8 cellular contexts compared by ENCODE assay signal in genomic region chr12:63844391-63845341, GRCh38. TPM values are rescaled to one million over a fixed set of nuclear protein-coding genes. Genes with fewer than 3 reads are reported as not detected.
DNase-seq lines count a peak whose midpoint lies in the region; ATAC-seq and TF ChIP-seq lines count a peak whose summit lies in the region.

TSS of gene SRGAP1 (plus strand) at chr12:63844700. CDS start at chr12:63844817, 117 bp downstream.

- H3K27me3 ChIP-seq in stomach, result peaks cover 0 to 3% (median 0%) of the 10 kb centered on the region in 3 donors

- H3K27ac ChIP-seq in stomach, result peak within 1 kb of the TSS; percentile 91 to 97 (median 93)

- TF ChIP-seq CTCF in GM20000 (IDR thresholded peaks at IDR 0.05; ENCODE audit: extremely low read depth, missing control alignments) (no peak), lower leg skin (IDR thresholded peaks at IDR 0.05) (no peak), stomach (IDR thresholded peaks at IDR 0.05) (no peak)

- H3K9me3 Mint-ChIP-seq in IgD-negative memory B cell, result no peaks in the 10 kb centered on the region
- H3K9me3 Mint-ChIP-seq in effector memory CD8-positive, alpha-beta T cell, result no peaks in the 10 kb centered on the region

- H3K4me3 Mint-ChIP-seq in IgD-negative memory B cell, result peak within 1 kb of the TSS; percentile 86 to 98 (median 94)
- H3K4me3 Mint-ChIP-seq in effector memory CD8-positive, alpha-beta T cell, result peak within 1 kb of the TSS; percentile 94

- WGBS in lower leg skin, 2 donors, result 5% methylated on average over 40 to 42 of the region's 52 CpGs
- WGBS in stomach, 5 donors, result 2 to 5% (median 3%) methylated on average over 33 to 52 of the region's 52 CpGs

- H3K27me3 Mint-ChIP-seq in IgD-negative memory B cell, result peaks cover 10% of the 10 kb centered on the region
- peaks cover 13 to 23% of the 10 kb centered on the region in 2 donors for H3K27me3 Mint-ChIP-seq in effector memory CD8-positive, alpha-beta T cell

- H3K36me3 ChIP-seq in stomach, result no peaks in the 10 kb centered on the region

- intact Hi-C loops in lower leg skin (cut with DNase I; ENCODE audit: low total_unique reads) (loop anchor here (5.0 kb wide), 1 partner anchor 338 kb away; no protein-coding TSS in a partner anchor), stomach (cut with DNase I; ENCODE audit: low total_unique reads) (loop anchor here (5.0 kb wide), 2 partner anchors 338 to 413 kb away; no protein-coding TSS in a partner anchor)

- TF ChIP-seq EP300 in stomach (IDR thresholded peaks at IDR 0.05), result no peak

- no peaks in the 10 kb centered on the region for H3K36me3 Mint-ChIP-seq in IgD-negative memory B cell
- H3K36me3 Mint-ChIP-seq in effector memory CD8-positive, alpha-beta T cell (ENCODE audit: insufficient read depth), result peaks cover 2% of the 10 kb centered on the region

- H3K9me3 ChIP-seq in stomach, result no peaks in the 10 kb centered on the region

- DNase-seq in Caki2 (ENCODE audit: low read depth) (peak; percentile 79), GM20000 (ENCODE audit: low spot score) (peak; percentile 50), SK-MEL-5 (ENCODE audit: low read depth, low spot score) (peak; percentile 73), lower leg skin (ENCODE audit: low spot score in 2 of 2) (peak; percentile 48 to 94), stomach (peak; percentile 52)
- no peak for DNase-seq in effector memory CD8-positive, alpha-beta T cell
- DNase-seq in activated effector memory CD4-positive, alpha-beta T cell treated with anti-CD3 and anti-CD28 coated beads, Interleukin-2, amount 50 U/mL, for 16 hours, result no peak

- H3K27ac Mint-ChIP-seq in IgD-negative memory B cell, result no peak within 1 kb of the TSS
- H3K27ac Mint-ChIP-seq in effector memory CD8-positive, alpha-beta T cell, result peak within 1 kb of the TSS; percentile 69 to 86

- in situ Hi-C loops in Caki2 (cut with HindIII; ENCODE audit: low pct_unique_long_range_greater_than_20kb, low sequenced_read_pairs), result loop anchor here (25.0 kb wide), 1 partner anchor 418 kb away; no protein-coding TSS in a partner anchor
- in situ Hi-C loops in SK-MEL-5 (cut with HindIII; ENCODE audit: low pct_unique_long_range_greater_than_20kb, low sequenced_read_pairs), result no loop called here

- no peak for ATAC-seq in effector memory CD8-positive, alpha-beta T cell (replicated peaks)

- H3K4me3 ChIP-seq in lower leg skin (ENCODE audit: low read depth, poor library complexity, severe bottlenecking), result peak within 1 kb of the TSS; percentile 75
- H3K4me3 ChIP-seq in stomach, result peak within 1 kb of the TSS; percentile 71 to 89 (median 78)

- H3K4me1 ChIP-seq in stomach, result peaks cover 8 to 49% (median 17%) of the 10 kb centered on the region in 4 donors

- H3K4me1 Mint-ChIP-seq in IgD-negative memory B cell, result peaks cover 7 to 9% (median 8%) of the 10 kb centered on the region in 3 donors
- peaks cover 6 to 9% of the 10 kb centered on the region in 2 donors for H3K4me1 Mint-ChIP-seq in effector memory CD8-positive, alpha-beta T cell (ENCODE audit: low read depth in 2 of 2)

- TF ChIP-seq POLR2A in lower leg skin (IDR thresholded peaks at IDR 0.05) (no peak), stomach (IDR thresholded peaks at IDR 0.05) (no peak)

RNA-seq across cellular contexts. Expression of gene SRGAP1, which starts in this region (rescaled TPM):
- total RNA-seq in Caki2 (2014; rRNA removed; shearing (Covaris generic); ENCODE audit: low replicate concordance), result 7.6 and 30.0 TPM in 2 replicates
- not detected for polyA plus RNA-seq in IgD-negative memory B cell
- 20.7 and 25.7 TPM in 2 replicates for total RNA-seq in SK-MEL-5 (2014; rRNA removed; shearing (Covaris generic))
- polyA plus RNA-seq in SK-MEL-5 (2015; cell fraction: cytosol; rRNA removed), result 9.8 and 12.4 TPM in 2 replicates
- 8.0 and 10.4 TPM in 2 replicates for polyA plus RNA-seq in SK-MEL-5 (2015; cell fraction: nucleus; rRNA removed)
- 1 to 10 TPM; 1.3 to 6.0 (median 1.7) TPM for total RNA-seq in lower leg skin
- total RNA-seq in stomach, result 10 to 100 TPM in 4 of 5 donors, 1 to 10 TPM in 1; 5.7 to 37.9 (median 17.9) TPM
- polyA plus RNA-seq in stomach, result 1 to 10 TPM in 1 of 3 donors, under 1 TPM in 2; 0.70 to 1.1 (median 0.92) TPM

Comparison
In these comparisons a context has a peak if more than half of its experiments do, and no peak if none do; other contexts are left out.
1. DNase-seq: peak in Caki2 (single experiment), GM20000 (single experiment), SK-MEL-5 (single experiment), lower leg skin (2 of 2) and stomach (single experiment); none in effector memory CD8-positive, alpha-beta T cell (0 of 3) and activated effector memory CD4-positive, alpha-beta T cell treated with anti-CD3 and anti-CD28 coated beads, Interleukin-2, amount 50 U/mL, for 16 hours (single experiment).
2. H3K27ac Mint-ChIP-seq: peak in effector memory CD8-positive, alpha-beta T cell (2 of 2); none in IgD-negative memory B cell (0 of 3).